Comparison of ENCODE assay signal across 26 cellular contexts in the genomic region with DNA sequence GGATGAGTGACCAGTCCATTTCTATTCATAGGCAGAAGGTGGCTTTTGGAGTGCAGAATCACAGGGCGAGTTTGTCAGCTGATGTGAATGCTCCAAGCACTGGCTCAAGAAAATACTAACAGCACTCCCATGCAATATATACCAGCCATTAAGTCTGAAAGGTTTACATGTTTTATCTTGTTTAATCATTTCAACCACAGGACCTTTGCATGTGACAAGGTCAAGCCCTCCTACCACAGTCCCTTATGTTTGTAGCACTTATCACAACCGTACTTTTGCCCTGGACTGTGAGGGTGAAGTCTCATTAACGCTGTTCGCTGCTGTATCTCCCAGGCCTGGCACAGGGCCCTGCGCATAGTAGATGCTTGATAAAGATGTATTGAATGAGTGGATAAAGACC.
"Had no signal": no experiment of that assay in that cellular context is flagged by ENCODE, and none has a peak within 500 bp of the region (broad histone marks: within the 10 kb centered on the region; RNA-seq: fewer than 3 reads in every experiment).

No MANE protein-coding gene starts in this region.

- H3K4me3 Mint-ChIP-seq: immature natural killer cell; naive thymus-derived CD4-positive, alpha-beta T cell; natural killer cell treated with Interleukin-12 subunit alpha and Interleukin-12 subunit beta and Interleukin-15 and Interleukin-18, amount 100 ng/mL, for 72 hours; stimulated activated effector memory CD8-positive, alpha-beta T cell treated with anti-CD3 and anti-CD28 coated beads, Interleukin-12 subunit alpha, Interleukin-12 subunit beta, amount 100 ng/mL, for 72 hours; stimulated activated naive CD8-positive, alpha-beta T cell treated with anti-CD3 and anti-CD28 coated beads, Interleukin-15, Interleukin-2, amounts not matched to agents 100 ng/mL and 50 ng/mL, for 24 hours; type B pancreatic cell had no signal

- H3K27me3 Mint-ChIP-seq: stimulated activated naive CD8-positive, alpha-beta T cell treated with anti-CD3 and anti-CD28 coated beads, Interleukin-15, Interleukin-2, amounts not matched to agents 100 ng/mL and 50 ng/mL, for 24 hours had no signal

- FAIRE-seq: islet of Langerhans, kidney, small intestine had no signal

- H3K4me1 ChIP-seq: spleen, testis, thyroid gland, uterus had no signal

- H3K36me3 ChIP-seq: left lung, lower lobe of right lung, ovary, right atrium auricular region, spleen, thyroid gland, uterus had no signal

- H3K27ac Mint-ChIP-seq: immature natural killer cell; naive thymus-derived CD4-positive, alpha-beta T cell; natural killer cell treated with Interleukin-12 subunit alpha and Interleukin-12 subunit beta and Interleukin-15 and Interleukin-18, amount 100 ng/mL, for 72 hours; progenitor cell of endocrine pancreas; stimulated activated effector memory CD8-positive, alpha-beta T cell treated with anti-CD3 and anti-CD28 coated beads, Interleukin-12 subunit alpha, Interleukin-12 subunit beta, amount 100 ng/mL, for 72 hours; stimulated activated naive CD8-positive, alpha-beta T cell treated with anti-CD3 and anti-CD28 coated beads, Interleukin-15, Interleukin-2, amounts not matched to agents 100 ng/mL and 50 ng/mL, for 24 hours had no signal

- H3K27me3 ChIP-seq: left lung, ovary, right atrium auricular region, testis, thyroid gland, uterus had no signal

- DNase-seq: hippocampal formation; immature natural killer cell; left colon; left lung; lower lobe of right lung; mesenchymal stem cell; midbrain; naive thymus-derived CD4-positive, alpha-beta T cell; ovary; small intestine; stimulated activated CD4-positive, alpha-beta T cell treated with anti-CD3 and anti-CD28 coated beads, Interleukin-4, amount 100 ng/mL, for 24 hours; stimulated activated naive CD4-positive, alpha-beta T cell; substantia nigra; testis; thyroid gland; uterus had no signal

- H3K4me1 Mint-ChIP-seq: immature natural killer cell; naive thymus-derived CD4-positive, alpha-beta T cell; stimulated activated effector memory CD8-positive, alpha-beta T cell treated with anti-CD3 and anti-CD28 coated beads, Interleukin-12 subunit alpha, Interleukin-12 subunit beta, amount 100 ng/mL, for 72 hours had no signal

- H3K4me3 ChIP-seq: left lung, lower lobe of right lung, mucosa of descending colon, ovary, right atrium auricular region, spleen, testis, thyroid gland, uterus had no signal

- H3K9me3 Mint-ChIP-seq: immature natural killer cell; natural killer cell treated with Interleukin-12 subunit alpha and Interleukin-12 subunit beta and Interleukin-15 and Interleukin-18, amount 100 ng/mL, for 72 hours; stimulated activated effector memory CD8-positive, alpha-beta T cell treated with anti-CD3 and anti-CD28 coated beads, Interleukin-12 subunit alpha, Interleukin-12 subunit beta, amount 100 ng/mL, for 72 hours; stimulated activated naive CD8-positive, alpha-beta T cell treated with anti-CD3 and anti-CD28 coated beads, Interleukin-15, Interleukin-2, amounts not matched to agents 100 ng/mL and 50 ng/mL, for 24 hours; type B pancreatic cell had no signal

- H3K36me3 Mint-ChIP-seq: immature natural killer cell; naive thymus-derived CD4-positive, alpha-beta T cell; natural killer cell treated with Interleukin-12 subunit alpha and Interleukin-12 subunit beta and Interleukin-15 and Interleukin-18, amount 100 ng/mL, for 72 hours; stimulated activated effector memory CD8-positive, alpha-beta T cell treated with anti-CD3 and anti-CD28 coated beads, Interleukin-12 subunit alpha, Interleukin-12 subunit beta, amount 100 ng/mL, for 72 hours; type B pancreatic cell had no signal

- H3K9me3 ChIP-seq: left lung, lower lobe of right lung, mucosa of descending colon, ovary, right atrium auricular region, spleen, testis, thyroid gland, uterus had no signal

- H3K27ac ChIP-seq: left lung, lower lobe of right lung, ovary, right atrium auricular region, spleen, testis, thyroid gland, uterus had no signal
